ENCODE assay signal across 1 cellular context in genomic region chr17:47229535-47230443, GRCh38.
TF ChIP-seq lines count a peak whose summit lies in the region.

No MANE protein-coding gene starts in this region.

TF ChIP-seq in K562, 482 proteins besides CTCF, POLR2A, EP300 and RAD21 (continued from another document and continues in another):
- TF ChIP-seq GATAD2B (IDR thresholded peaks at IDR 0.05; ENCODE audit: borderline replicate concordance): peak; percentile 69
- no peak for TF ChIP-seq ZNF589 (CRISPR knock-in tag; IDR thresholded peaks at IDR 0.05; ENCODE audit: low read depth)
- TF ChIP-seq TRIM24 (IDR thresholded peaks at IDR 0.05): no peak
- no peak for TF ChIP-seq POLR2AphosphoS2 (IDR thresholded peaks at IDR 0.05; ENCODE audit: low read length)
- TF ChIP-seq NFXL1 (CRISPR knock-in tag; IDR thresholded peaks at IDR 0.05): no peak
- no peak for TF ChIP-seq SREBF1 (IDR thresholded peaks at IDR 0.05; ENCODE audit: borderline replicate concordance, low read depth, low read length)
- no peak for TF ChIP-seq ZNF3 (CRISPR knock-in tag; IDR thresholded peaks at IDR 0.05)
- TF ChIP-seq ZNF740 (CRISPR knock-in tag; IDR thresholded peaks at IDR 0.05): no peak
- TF ChIP-seq ZNF740 (tag; IDR thresholded peaks at IDR 0.05): no peak
- TF ChIP-seq ZNF431 (CRISPR knock-in tag; IDR thresholded peaks at IDR 0.05): no peak; the same call in 1 of the 2 replicates
- TF ChIP-seq GATA2 (CRISPR knock-in tag; IDR thresholded peaks at IDR 0.05): peak; percentile 30
- no peak for TF ChIP-seq USF1 (CRISPR knock-in tag; IDR thresholded peaks at IDR 0.05)
- no peak for TF ChIP-seq ZNF57 (CRISPR knock-in tag; IDR thresholded peaks at IDR 0.05)
- TF ChIP-seq ZNF609 (CRISPR knock-in tag; IDR thresholded peaks at IDR 0.05; ENCODE audit: borderline replicate concordance): peak; percentile 31; the same call in 1 of the 2 replicates
- no peak for TF ChIP-seq XRCC3 (IDR thresholded peaks at IDR 0.05)
- TF ChIP-seq HMG20B (CRISPR knock-in tag; IDR thresholded peaks at IDR 0.05): no peak
- peak; percentile 40; the same call in 1 of the 2 replicates for TF ChIP-seq POLR2AphosphoS5 (IDR thresholded peaks at IDR 0.05; ENCODE audit: control insufficient read depth, insufficient read depth, low read depth, low read length)
- no peak for TF ChIP-seq SRSF7 (optimal IDR thresholded peaks at IDR 0.05; ENCODE audit: low read depth, low read length)
- TF ChIP-seq TEAD2 (tag; IDR thresholded peaks at IDR 0.05): no peak
- TF ChIP-seq EZH2 (IDR thresholded peaks at IDR 0.05; ENCODE audit: borderline replicate concordance, low read depth, low read length): no peak
- TF ChIP-seq ETV5 (CRISPR knock-in tag; IDR thresholded peaks at IDR 0.05; ENCODE audit: low read depth): peak; percentile 70; the same call in 1 of the 2 replicates
- TF ChIP-seq C11orf30 (IDR thresholded peaks at IDR 0.05; ENCODE audit: low read depth): no peak
- TF ChIP-seq ZFP30 (CRISPR knock-in tag; IDR thresholded peaks at IDR 0.05; ENCODE audit: borderline replicate concordance): no peak
- no peak for TF ChIP-seq FOXJ3 (CRISPR knock-in tag; IDR thresholded peaks at IDR 0.05)
- no peak for TF ChIP-seq SIX5 (IDR thresholded peaks at IDR 0.05; ENCODE audit: borderline replicate concordance in 1 of 2, insufficient read depth in 1 of 2, low read depth in 1 of 2, low read length in 2 of 2)
- no peak for TF ChIP-seq ADNP (tag; IDR thresholded peaks at IDR 0.05)
- TF ChIP-seq ZNF253 (CRISPR knock-in tag; conservative IDR thresholded peaks at IDR 0.05): no peak
- TF ChIP-seq PCBP1 (IDR thresholded peaks at IDR 0.05; ENCODE audit: low read depth, low read length, poor library complexity, severe bottlenecking): no peak
- no peak for TF ChIP-seq RBBP5 (IDR thresholded peaks at IDR 0.05; ENCODE audit: borderline replicate concordance, insufficient read depth, low read length, poor library complexity, severe bottlenecking)
- no peak for TF ChIP-seq ILK (tag; IDR thresholded peaks at IDR 0.05; ENCODE audit: borderline replicate concordance, low read depth)
- no peak for TF ChIP-seq ZSCAN32 (CRISPR knock-in tag; IDR thresholded peaks at IDR 0.05)
- TF ChIP-seq ZBTB7A (IDR thresholded peaks at IDR 0.05; ENCODE audit: borderline replicate concordance, control insufficient read depth, low read depth, low read length): no peak
- TF ChIP-seq NEUROD1 (IDR thresholded peaks at IDR 0.05; ENCODE audit: borderline replicate concordance, low read depth, low read length, partially characterized antibody): no peak
- no peak for TF ChIP-seq DMBX1 (CRISPR knock-in tag; IDR thresholded peaks at IDR 0.05; ENCODE audit: borderline replicate concordance)
- peak; percentile 72 for TF ChIP-seq ATF7 (IDR thresholded peaks at IDR 0.05)
- TF ChIP-seq CLOCK (CRISPR knock-in tag; IDR thresholded peaks at IDR 0.05; ENCODE audit: borderline replicate concordance): no peak
- TF ChIP-seq, protein P1, sequence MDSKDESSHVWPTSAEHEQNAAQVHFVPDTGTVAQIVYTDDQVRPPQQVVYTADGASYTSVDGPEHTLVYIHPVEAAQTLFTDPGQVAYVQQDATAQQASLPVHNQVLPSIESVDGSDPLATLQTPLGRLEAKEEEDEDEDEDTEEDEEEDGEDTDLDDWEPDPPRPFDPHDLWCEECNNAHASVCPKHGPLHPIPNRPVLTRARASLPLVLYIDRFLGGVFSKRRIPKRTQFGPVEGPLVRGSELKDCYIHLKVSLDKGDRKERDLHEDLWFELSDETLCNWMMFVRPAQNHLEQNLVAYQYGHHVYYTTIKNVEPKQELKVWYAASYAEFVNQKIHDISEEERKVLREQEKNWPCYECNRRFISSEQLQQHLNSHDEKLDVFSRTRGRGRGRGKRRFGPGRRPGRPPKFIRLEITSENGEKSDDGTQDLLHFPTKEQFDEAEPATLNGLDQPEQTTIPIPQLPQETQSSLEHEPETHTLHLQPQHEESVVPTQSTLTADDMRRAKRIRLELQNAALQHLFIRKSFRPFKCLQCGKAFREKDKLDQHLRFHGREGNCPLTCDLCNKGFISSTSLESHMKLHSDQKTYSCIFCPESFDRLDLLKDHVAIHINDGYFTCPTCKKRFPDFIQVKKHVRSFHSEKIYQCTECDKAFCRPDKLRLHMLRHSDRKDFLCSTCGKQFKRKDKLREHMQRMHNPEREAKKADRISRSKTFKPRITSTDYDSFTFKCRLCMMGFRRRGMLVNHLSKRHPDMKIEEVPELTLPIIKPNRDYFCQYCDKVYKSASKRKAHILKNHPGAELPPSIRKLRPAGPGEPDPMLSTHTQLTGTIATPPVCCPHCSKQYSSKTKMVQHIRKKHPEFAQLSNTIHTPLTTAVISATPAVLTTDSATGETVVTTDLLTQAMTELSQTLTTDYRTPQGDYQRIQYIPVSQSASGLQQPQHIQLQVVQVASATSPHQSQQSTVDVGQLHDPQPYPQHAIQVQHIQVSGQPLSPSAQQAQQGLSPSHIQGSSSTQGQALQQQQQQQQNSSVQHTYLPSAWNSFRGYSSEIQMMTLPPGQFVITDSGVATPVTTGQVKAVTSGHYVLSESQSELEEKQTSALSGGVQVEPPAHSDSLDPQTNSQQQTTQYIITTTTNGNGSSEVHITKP (IDR thresholded peaks at IDR 0.05; ENCODE audit: partially characterized antibody): no peak
- no peak for TF ChIP-seq REST (CRISPR knock-in tag; IDR thresholded peaks at IDR 0.05; ENCODE audit: low read depth)
- no peak for TF ChIP-seq TCFL5 (CRISPR knock-in tag; conservative IDR thresholded peaks at IDR 0.05)
- peak; percentile 40; the same call in 1 of the 2 replicates for TF ChIP-seq ZNF263 (CRISPR knock-in tag; IDR thresholded peaks at IDR 0.05; ENCODE audit: borderline replicate concordance)
- TF ChIP-seq TEAD4 (IDR thresholded peaks at IDR 0.05; ENCODE audit: low read length): peak; percentile 68
- TF ChIP-seq TEAD4 (CRISPR knock-in tag; IDR thresholded peaks at IDR 0.05; ENCODE audit: borderline replicate concordance): no peak
- TF ChIP-seq GABPB2 (CRISPR knock-in tag; conservative IDR thresholded peaks at IDR 0.05): no peak
- TF ChIP-seq PBX2 (CRISPR knock-in tag; IDR thresholded peaks at IDR 0.05; ENCODE audit: low read depth): no peak
- 0 out of 2 replicates have a peak, but pooled peaks have one; percentile 18 for TF ChIP-seq PBX2 (tag; conservative IDR thresholded peaks at IDR 0.05; ENCODE audit: low read depth)
- TF ChIP-seq, protein P2, sequence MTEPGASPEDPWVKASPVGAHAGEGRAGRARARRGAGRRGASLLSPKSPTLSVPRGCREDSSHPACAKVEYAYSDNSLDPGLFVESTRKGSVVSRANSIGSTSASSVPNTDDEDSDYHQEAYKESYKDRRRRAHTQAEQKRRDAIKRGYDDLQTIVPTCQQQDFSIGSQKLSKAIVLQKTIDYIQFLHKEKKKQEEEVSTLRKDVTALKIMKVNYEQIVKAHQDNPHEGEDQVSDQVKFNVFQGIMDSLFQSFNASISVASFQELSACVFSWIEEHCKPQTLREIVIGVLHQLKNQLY (CRISPR knock-in tag; conservative IDR thresholded peaks at IDR 0.05): no peak
